Comparison of ENCODE assay signal across 1 cellular context in genomic region chr17:10737786-10738185, GRCh38.
TF ChIP-seq lines count a peak whose summit lies in the region.

No MANE protein-coding gene starts in this region.

TF ChIP-seq in H1, 55 proteins besides CTCF, POLR2A, EP300 and RAD21:
- TF ChIP-seq ATF2 (IDR thresholded peaks at IDR 0.05; ENCODE audit: low read length) (no peak), NANOG (IDR thresholded peaks at IDR 0.05; ENCODE audit: insufficient read depth, low read depth, low read length, poor library complexity, severe bottlenecking) (no peak)
